8 cellular contexts compared by ENCODE assay signal in genomic region chr1:211643324-211644212, GRCh38. TPM values are rescaled to one million over a fixed set of nuclear protein-coding genes. Genes with fewer than 3 reads are reported as not detected.
A peak's percentile ranks its signal among the peaks of the same experiment; 100 is the strongest.
DNase-seq lines count a peak whose midpoint lies in the region; ATAC-seq, FAIRE-seq and TF ChIP-seq lines count a peak whose summit lies in the region.

No MANE protein-coding gene starts in this region.

- WGBS in tibial nerve, 2 donors, result 43% methylated on average over 20 of the region's 20 CpGs

- H3K27me3 ChIP-seq in bronchial epithelial cell (ENCODE audit: control insufficient read depth, insufficient read depth, low read length) (no peaks in the 10 kb centered on the region), mucosa of rectum (ENCODE audit: control insufficient read depth in 2 of 2, insufficient read depth in 2 of 2, low read length in 2 of 2) (no peaks in the 10 kb centered on the region), tibial nerve (no peaks in the 10 kb centered on the region)

- H3K27ac ChIP-seq in mucosa of rectum (ENCODE audit: low read depth in 2 of 2, low read length in 2 of 2), result peak overlapping the region; percentile 53 to 58
- H3K27ac ChIP-seq in tibial nerve, result peak overlapping the region in 1 of 4 donors; percentile 49

- TF ChIP-seq EP300 in tibial nerve (IDR thresholded peaks at IDR 0.05), result no peak

- FAIRE-seq in bronchial epithelial cell (lab: Jason Lieb, UNC), result no peak

- H3K36me3 ChIP-seq in bronchial epithelial cell (ENCODE audit: control insufficient read depth, insufficient read depth, low read length), result no peaks in the 10 kb centered on the region
- no peaks in the 10 kb centered on the region for H3K36me3 ChIP-seq in mucosa of rectum (ENCODE audit: control insufficient read depth in 2 of 2, insufficient read depth in 2 of 2, low read length in 2 of 2)
- H3K36me3 ChIP-seq in tibial nerve, result no peaks in the 10 kb centered on the region

- TF ChIP-seq POLR2A in tibial nerve (IDR thresholded peaks at IDR 0.05), result no peak

- H3K9ac ChIP-seq in mucosa of rectum (ENCODE audit: low read depth in 1 of 2, low read length in 2 of 2), result peak overlapping the region in 1 of 2 donors; percentile 49

- TF ChIP-seq CTCF in bronchial epithelial cell (IDR thresholded peaks at IDR 0.05; ENCODE audit: insufficient read depth, low read length, severe bottlenecking) (no peak), tibial nerve (IDR thresholded peaks at IDR 0.05) (no peak)

- no peak overlapping the region for H3K4me3 ChIP-seq in bronchial epithelial cell (ENCODE audit: low read depth, low read length)
- H3K4me3 ChIP-seq in mucosa of rectum (ENCODE audit: low read length in 2 of 2), result peak overlapping the region; percentile 9 to 37
- no peak overlapping the region for H3K4me3 ChIP-seq in tibial nerve

- ATAC-seq in HG03135 (IDR thresholded peaks at IDR 0.05; ENCODE audit: unreplicated experiment) (no peak), HG03139 (IDR thresholded peaks at IDR 0.05; ENCODE audit: unreplicated experiment) (no peak), GM18873 (IDR thresholded peaks at IDR 0.05; ENCODE audit: low FRiP score, unreplicated experiment) (no peak)

- DNase-seq in HT1080 (ENCODE audit: low read depth) (peak; percentile 46), NCI-H82 (lab: John Stamatoyannopoulos, UW) (peak; percentile 94), bronchial epithelial cell (ENCODE audit: low read depth) (peak; percentile 48), tibial nerve (ENCODE audit: low spot score in 2 of 2) (no peak)

- H3K4me1 ChIP-seq in mucosa of rectum (ENCODE audit: control insufficient read depth in 2 of 2, insufficient read depth in 2 of 2, low read length in 2 of 2) (peaks cover 17 to 26% of the 10 kb centered on the region in 2 donors), tibial nerve (peaks cover 0 to 6% (median 6%) of the 10 kb centered on the region in 4 donors)

- no peaks in the 10 kb centered on the region for H3K9me3 ChIP-seq in mucosa of rectum (ENCODE audit: control insufficient read depth in 2 of 2, low read length in 2 of 2)
- H3K9me3 ChIP-seq in tibial nerve, result no peaks in the 10 kb centered on the region

RNA-seq across cellular contexts. Expression of gene NEK2, which starts 31.9 kb away (rescaled TPM):
- 37.5 and 50.3 TPM in 2 replicates for total RNA-seq in HT1080 (2014; rRNA removed; shearing (Covaris generic))
- polyA plus RNA-seq in HT1080 (2015; cell fraction: cytosol; rRNA removed), result 43.2 and 46.8 TPM in 2 replicates
- 36.7 and 38.1 TPM in 2 replicates for polyA plus RNA-seq in HT1080 (2015; cell fraction: nucleus; rRNA removed)
- total RNA-seq in bronchial epithelial cell, result 0.26 TPM in 2 replicates
- total RNA-seq in tibial nerve, result 1 to 10 TPM in 2 of 4 donors, not detected in 2; 1.8 to 2.0 TPM

Comparison
In these comparisons a context has a peak if more than half of its experiments do, and no peak if none do; other contexts are left out.
1. DNase-seq: peak in HT1080 (single experiment), NCI-H82 (single experiment) and bronchial epithelial cell (single experiment); none in tibial nerve (0 of 2).
2. H3K4me3 ChIP-seq: peak in mucosa of rectum (2 of 2); none in bronchial epithelial cell (single experiment) and tibial nerve (0 of 4).
3. RNA of gene NEK2, which starts 31.9 kb away (total RNA-seq): 37.5 to 50.3 TPM in HT1080; 1.8 to 2.0 TPM in tibial nerve and 0.26 TPM in bronchial epithelial cell; every median in the first group is over 10 times any median in the second.